ENCODE assay signal across 18 cellular contexts in genomic region chr6:40252531-40253258, GRCh38.
"Had no signal": no experiment of that assay in that cellular context is flagged by ENCODE, and none has a peak within 500 bp of the region (broad histone marks: within the 10 kb centered on the region; RNA-seq: fewer than 3 reads in every experiment).

No MANE protein-coding gene starts in this region.

- DNase-seq: activated CD4-positive, alpha-beta T cell treated with anti-CD3 and anti-CD28 coated beads, Interleukin-2, amount 10 ng/mL, durations not matched to agents 7 days and 5 days; activated CD8-positive, alpha-beta memory T cell treated with anti-CD3 and anti-CD28 coated beads, Interleukin-2, amount 10 ng/mL, durations not matched to agents 7 days and 5 days; activated CD8-positive, alpha-beta T cell treated with anti-CD3 and anti-CD28 coated beads for 36 hours; activated naive CD4-positive, alpha-beta T cell; activated T-cell treated with anti-CD3 and anti-CD28 coated beads for 4 hours; amniotic stem cell; effector memory CD4-positive, alpha-beta T cell; foreskin keratinocyte; left lung; naive thymus-derived CD4-positive, alpha-beta T cell; small intestine; stimulated activated CD4-positive, alpha-beta T cell treated with anti-CD3 and anti-CD28 coated beads, Interleukin-2, amount 100 ng/mL, for 24 hours; testis; trophoblast cell; uterus had no signal

- ATAC-seq: activated CD4-positive, CD25-positive, alpha-beta regulatory T cell treated with anti-CD3 and anti-CD28 coated beads, Interleukin-2, amount 50 U/mL, for 24 hours; activated CD8-positive, alpha-beta memory T cell treated with anti-CD3 and anti-CD28 coated beads, Interleukin-2, amount 10 ng/mL, durations not matched to agents 7 days and 5 days; activated CD8-positive, alpha-beta T cell treated with anti-CD3 and anti-CD28 coated beads for 36 hours; foreskin keratinocyte; left lung; naive thymus-derived CD4-positive, alpha-beta T cell; sciatic nerve; stimulated activated effector memory CD8-positive, alpha-beta T cell treated with anti-CD3 and anti-CD28 coated beads, Interleukin-12 subunit alpha, Interleukin-12 subunit beta, amount 100 ng/mL, for 72 hours had no signal
